ENCODE assay signal across 15 cellular contexts in the genomic region with DNA sequence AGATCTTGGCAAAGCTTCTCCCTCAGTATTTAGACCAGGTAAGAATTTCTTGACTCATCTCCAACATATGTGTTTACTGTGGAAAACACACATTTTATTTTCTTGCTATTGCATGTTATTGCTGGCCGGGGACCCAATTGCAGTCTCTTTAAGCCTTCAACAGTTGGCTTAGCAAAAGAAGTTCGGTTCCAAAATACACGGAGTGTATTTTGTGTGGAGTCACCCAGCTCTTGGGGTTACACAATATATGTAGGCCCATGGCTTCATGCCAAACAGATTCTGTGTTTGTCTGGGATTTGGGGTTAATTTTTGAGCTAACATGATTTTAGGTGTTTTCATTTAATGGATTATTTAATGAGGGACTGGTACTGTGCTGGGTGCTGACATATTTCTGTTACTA. TPM values are rescaled to one million over a fixed set of nuclear protein-coding genes. Genes with fewer than 3 reads are reported as not detected.
DNase-seq lines count a peak whose midpoint lies in the region; ATAC-seq and TF ChIP-seq lines count a peak whose summit lies in the region.
"Had no signal": no experiment of that assay in that cellular context is flagged by ENCODE, and none has a peak within 500 bp of the region (broad histone marks: within the 10 kb centered on the region; RNA-seq: fewer than 3 reads in every experiment).

No MANE protein-coding gene starts in this region.

- H2BK120ac ChIP-seq in mesenchymal stem cell (ENCODE audit: low read depth, low read length): no peak overlapping the region

- H3K79me1 ChIP-seq in mesenchymal stem cell (replicated peaks; ENCODE audit: low read length, poor library complexity, severe bottlenecking): peaks cover 25% of the 10 kb centered on the region

- H3K27me3 ChIP-seq in adrenal gland: no peaks in the 10 kb centered on the region
- H3K27me3 ChIP-seq in mesenchymal stem cell (ENCODE audit: control insufficient read depth in 1 of 2, insufficient read depth in 1 of 2, low read length in 2 of 2): no peaks in the 10 kb centered on the region
- H3K27me3 ChIP-seq in tibial nerve: no peaks in the 10 kb centered on the region
- no peaks in the 10 kb centered on the region for H3K27me3 ChIP-seq in Peyer's patch
- no peaks in the 10 kb centered on the region for H3K27me3 ChIP-seq in WERI-Rb-1 (ENCODE audit: insufficient read depth, low read depth, severe bottlenecking)

- no peak overlapping the region for H2BK15ac ChIP-seq in mesenchymal stem cell (ENCODE audit: low read depth, poor library complexity, severe bottlenecking)

- no peak overlapping the region for H2BK12ac ChIP-seq in mesenchymal stem cell (ENCODE audit: low read length in 2 of 2)

- DNase-seq in adrenal gland (peak in 2 of 7 donors; percentile 11 to 41), epithelial cell of esophagus (ENCODE audit: low read depth) (no peak), mesenchymal stem cell (no peak), tibial nerve (ENCODE audit: low spot score in 2 of 2) (no peak), Peyer's patch (no peak), WERI-Rb-1 (no peak)
- DNase-seq: activated CD4-positive, alpha-beta T cell treated with anti-CD3 and anti-CD28 coated beads, Interleukin-2, amount 50 U/mL, for 48 hours; activated naive CD4-positive, alpha-beta T cell treated with anti-CD3 and anti-CD28 coated beads for 36 hours; activated T-cell treated with anti-CD3 and anti-CD28 coated beads for 4 hours; KG1; NCI-H2029; stimulated activated CD4-positive, alpha-beta T cell treated with anti-CD3 and anti-CD28 coated beads, Interleukin-15, amount 100 ng/mL, for 24 hours; stimulated activated naive CD4-positive, alpha-beta T cell treated with Interleukin-2 at 50 U/mL for 16 hours had no signal

- H3K4me3 ChIP-seq in adrenal gland (no peak overlapping the region), epithelial cell of esophagus (ENCODE audit: low read length) (peak overlapping the region; percentile 89), mesenchymal stem cell (ENCODE audit: insufficient read depth in 1 of 2, low read depth in 1 of 2, low read length in 2 of 2) (peak overlapping the region in 1 of 2 experiments; percentile 22), tibial nerve (no peak overlapping the region), Peyer's patch (no peak overlapping the region), WERI-Rb-1 (ENCODE audit: low read depth, low read length) (no peak overlapping the region)

- no peak overlapping the region for H2BK5ac ChIP-seq in mesenchymal stem cell (ENCODE audit: low read depth, low read length, poor library complexity, severe bottlenecking)

- peak overlapping the region; percentile 26 for H3K9ac ChIP-seq in mesenchymal stem cell (ENCODE audit: low read length)

- no peak overlapping the region for H4K8ac ChIP-seq in mesenchymal stem cell (ENCODE audit: low read length)

- H2AK5ac ChIP-seq in mesenchymal stem cell (ENCODE audit: low read length, severe bottlenecking): no peak overlapping the region

- intact Hi-C loops in adrenal gland (cut with DNase I): loop anchor here in 1 of 2 donors (5.0 kb wide), 1 partner anchor 105 kb away; no protein-coding TSS in a partner anchor

- H3K23ac ChIP-seq in mesenchymal stem cell (ENCODE audit: low read length in 2 of 2): no peak overlapping the region

- no peak overlapping the region for H4K91ac ChIP-seq in mesenchymal stem cell (ENCODE audit: low read length)

- no peak overlapping the region for H3K14ac ChIP-seq in mesenchymal stem cell (ENCODE audit: low read length in 2 of 2)

- 36 to 49% (median 40%) methylated on average over 3 of the region's 3 CpGs for WGBS in adrenal gland, 4 donors
- WGBS in mesenchymal stem cell: 97% methylated on average over 3 of the region's 3 CpGs
- WGBS in tibial nerve, 2 donors: 14 to 18% methylated on average over 3 of the region's 3 CpGs

- H3K18ac ChIP-seq in mesenchymal stem cell (ENCODE audit: low read depth in 1 of 2, low read length in 2 of 2): no peak overlapping the region

- no peak for TF ChIP-seq EP300 in tibial nerve (IDR thresholded peaks at IDR 0.05)

- H3K36me3 ChIP-seq in adrenal gland (replicated peaks in 1 of 2): peaks cover 0 to 41% of the 10 kb centered on the region in 2 donors
- H3K36me3 ChIP-seq in mesenchymal stem cell (ENCODE audit: control insufficient read depth in 1 of 2, insufficient read depth in 2 of 2, low read depth in 1 of 2, low read length in 2 of 2): peaks cover 19 to 32% of the 10 kb centered on the region in 2 experiments
- peaks cover 0 to 39% (median 0%) of the 10 kb centered on the region in 3 donors for H3K36me3 ChIP-seq in tibial nerve
- peaks cover 0 to 43% (median 0%) of the 10 kb centered on the region in 3 donors for H3K36me3 ChIP-seq in Peyer's patch
- peaks cover 32% of the 10 kb centered on the region for H3K36me3 ChIP-seq in WERI-Rb-1

- TF ChIP-seq POLR2A in adrenal gland (IDR thresholded peaks at IDR 0.05) (no peak), tibial nerve (IDR thresholded peaks at IDR 0.05) (no peak), Peyer's patch (IDR thresholded peaks at IDR 0.05) (no peak)

- TF ChIP-seq CTCF in adrenal gland (IDR thresholded peaks at IDR 0.05) (no peak), epithelial cell of esophagus (IDR thresholded peaks at IDR 0.05; ENCODE audit: insufficient read depth, low read depth, low read length, missing control alignments) (no peak), tibial nerve (IDR thresholded peaks at IDR 0.05) (no peak), Peyer's patch (IDR thresholded peaks at IDR 0.05) (no peak), WERI-Rb-1 (IDR thresholded peaks at IDR 0.05; ENCODE audit: low read depth, low read length) (no peak)

- H3K9me3 ChIP-seq in adrenal gland (replicated peaks in 1 of 3): no peaks in the 10 kb centered on the region
- no peaks in the 10 kb centered on the region for H3K9me3 ChIP-seq in mesenchymal stem cell (ENCODE audit: control insufficient read depth, low read length)
- H3K9me3 ChIP-seq in tibial nerve: no peaks in the 10 kb centered on the region
- H3K9me3 ChIP-seq in Peyer's patch: no peaks in the 10 kb centered on the region
- no peaks in the 10 kb centered on the region for H3K9me3 ChIP-seq in WERI-Rb-1 (ENCODE audit: severe bottlenecking)

- no peak overlapping the region for H2AFZ ChIP-seq in mesenchymal stem cell (ENCODE audit: low read depth, low read length)

- H3K4me2 ChIP-seq in mesenchymal stem cell (ENCODE audit: low read length, poor library complexity, severe bottlenecking): no peak overlapping the region

- H3K27ac ChIP-seq in adrenal gland (peak overlapping the region in 3 of 5 donors; percentile 10 to 69 (median 51)), mesenchymal stem cell (ENCODE audit: low read length, poor library complexity, severe bottlenecking) (no peak overlapping the region), tibial nerve (peak overlapping the region in 3 of 4 donors; percentile 29 to 99 (median 98)), Peyer's patch (no peak overlapping the region), WERI-Rb-1 (no peak overlapping the region)

- H3K4me1 ChIP-seq in adrenal gland (replicated peaks in 1 of 2) (peaks cover 29 to 32% of the 10 kb centered on the region in 2 donors), mesenchymal stem cell (ENCODE audit: control insufficient read depth, insufficient read depth, low read depth, low read length) (peaks cover 5% of the 10 kb centered on the region), tibial nerve (peaks cover 0 to 65% (median 29%) of the 10 kb centered on the region in 4 donors), Peyer's patch (peaks cover 0 to 44% (median 1%) of the 10 kb centered on the region in 4 donors)

- no peak for ATAC-seq in HG03139 (IDR thresholded peaks at IDR 0.05; ENCODE audit: unreplicated experiment)
- ATAC-seq: Right ventricle myocardium inferior had no signal

- no peak overlapping the region for H3K4ac ChIP-seq in mesenchymal stem cell (ENCODE audit: low read depth in 1 of 2, low read length in 2 of 2)

RNA-seq across cellular contexts. Expression of a gene that starts 4.0 kb away (rescaled TPM):
- total RNA-seq in adrenal gland: 1,000 to 10,000 TPM in 1 of 8 donors, 100 to 1,000 TPM in 7; 312 to 1,009 (median 444) TPM
- 100 to 1,000 TPM in 2 of 3 donors, 10 to 100 TPM in 1; 99.1 to 951 (median 170) TPM for polyA plus RNA-seq in adrenal gland
- polyA plus RNA-seq in mesenchymal stem cell (2013, experiment 1 of 2): 11.0 TPM
- polyA plus RNA-seq in mesenchymal stem cell (2013, experiment 2 of 2): 11.1 TPM
- 100 to 1,000 TPM in 2 of 4 donors, 10 to 100 TPM in 2; 84.3 to 152 (median 105) TPM for total RNA-seq in tibial nerve
- 100 to 1,000 TPM; 171 to 330 (median 269) TPM for total RNA-seq in Peyer's patch

Comparison
In these comparisons a context has a peak if more than half of its experiments do, and no peak if none do; other contexts are left out.
1. H3K27ac ChIP-seq: peak in adrenal gland (3 of 5) and tibial nerve (3 of 4); none in mesenchymal stem cell (single experiment), Peyer's patch (0 of 4) and WERI-Rb-1 (single experiment).